ENCODE assay signal across 1 cellular context in the genomic region with DNA sequence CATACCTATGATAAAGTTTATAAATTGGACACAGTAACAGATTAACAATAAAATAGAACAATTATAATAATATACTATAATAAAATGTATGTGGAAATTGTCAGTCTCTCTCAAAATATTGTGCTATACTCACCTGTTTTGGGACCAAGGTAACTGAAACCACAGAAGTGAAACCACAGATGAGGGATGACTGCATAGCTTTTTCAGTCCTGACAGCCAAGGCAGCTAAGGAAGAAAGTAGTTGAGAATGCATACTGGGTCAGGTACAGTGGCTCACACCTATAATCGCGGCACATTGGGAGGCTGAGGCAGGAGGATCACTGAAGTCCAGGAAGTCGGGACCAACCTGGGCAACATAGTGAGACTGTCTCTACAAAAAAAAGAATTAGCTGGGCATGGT.
TF ChIP-seq lines count a peak whose summit lies in the region.

No MANE protein-coding gene starts in this region.

TF ChIP-seq in GM12878, 131 proteins besides CTCF, POLR2A, EP300 and RAD21:
- TF ChIP-seq YBX1 (IDR thresholded peaks at IDR 0.05) (no peak), YY1 (IDR thresholded peaks at IDR 0.05; ENCODE audit: low read depth, low read length) (no peak), CBFB (IDR thresholded peaks at IDR 0.05; ENCODE audit: low read depth) (peak; percentile 40; the same call in 1 of the 2 replicates), EED (IDR thresholded peaks at IDR 0.05; ENCODE audit: low read depth) (no peak), POLR2AphosphoS5 (IDR thresholded peaks at IDR 0.05; ENCODE audit: low read length) (0 out of 2 replicates have a peak, but pooled peaks have one; percentile 31), JUND (IDR thresholded peaks at IDR 0.05; ENCODE audit: low read depth, low read length) (no peak), RUNX3 (IDR thresholded peaks at IDR 0.05; ENCODE audit: low read length) (peak; percentile 84)
